1 cellular context compared by ENCODE assay signal in genomic region chr16:70390774-70391173, GRCh38.
TF ChIP-seq lines count a peak whose summit lies in the region.

No MANE protein-coding gene starts in this region.

TF ChIP-seq in GM12878, 131 proteins besides CTCF, POLR2A, EP300 and RAD21:
- TF ChIP-seq ZNF687 (IDR thresholded peaks at IDR 0.05) = no peak
- TF ChIP-seq NR2F1 (conservative IDR thresholded peaks at IDR 0.05) = no peak
- TF ChIP-seq CREB1 (IDR thresholded peaks at IDR 0.05; ENCODE audit: low read depth) = 0 out of 2 replicates have a peak, but pooled peaks have one; percentile 8
